ENCODE assay signal across 11 cellular contexts in the genomic region with DNA sequence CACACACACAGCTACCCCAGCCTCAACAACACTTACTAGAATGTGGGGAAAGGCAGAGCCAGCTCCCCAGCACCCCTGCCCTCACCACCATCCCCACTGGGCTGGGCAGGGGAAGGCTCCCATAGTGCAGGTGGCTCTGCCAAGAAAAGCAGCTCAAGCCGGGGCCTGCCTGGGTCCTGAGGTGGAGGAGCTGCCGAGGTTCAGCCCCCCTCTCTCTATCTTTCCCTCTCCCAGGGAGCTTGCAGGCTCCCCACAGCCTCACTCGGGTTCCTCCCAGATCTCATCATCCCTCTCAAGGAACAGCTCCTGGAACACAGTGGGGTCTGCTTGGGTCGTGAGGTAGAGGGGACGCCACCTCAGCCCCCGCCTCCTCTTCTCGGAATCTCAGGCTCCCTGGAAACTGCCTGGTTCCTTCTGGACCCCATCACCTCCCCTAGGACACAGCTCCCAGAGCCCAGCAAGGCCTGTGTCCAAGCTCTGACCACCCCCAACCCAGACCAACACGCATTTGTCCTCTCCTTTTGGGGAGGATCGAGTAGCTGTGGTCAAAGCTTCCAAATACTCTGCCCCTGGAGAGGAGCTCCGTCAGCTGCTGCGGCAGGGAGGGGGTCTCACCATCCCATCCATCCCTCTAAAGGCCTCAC. TPM values are rescaled to one million over a fixed set of nuclear protein-coding genes. Genes with fewer than 3 reads are reported as not detected.
A peak's percentile ranks its signal among the peaks of the same experiment; 100 is the strongest.
DNase-seq lines count a peak whose midpoint lies in the region; ATAC-seq, FAIRE-seq and TF ChIP-seq lines count a peak whose summit lies in the region.
"Had no signal": no experiment of that assay in that cellular context is flagged by ENCODE, and none has a peak within 500 bp of the region (broad histone marks: within the 10 kb centered on the region; RNA-seq: fewer than 3 reads in every experiment).

No MANE protein-coding gene starts in this region.

- POLR2A ChIA-PET in GM10248 (lab: Yijun Ruan, JAX): no interaction called here

- CTCF ChIA-PET in GM10248 (lab: Yijun Ruan, JAX): interaction anchor here (1.3 to 9.1 kb wide), 3 partner anchors 15 to 41 kb away, joined by 4 to 136 read pairs (median 16); partner anchors contain the start of genes S100A1 and S100A13

- H3K36me3 ChIP-seq in bronchial epithelial cell (ENCODE audit: control insufficient read depth, insufficient read depth, low read length): peaks cover 25% of the 10 kb centered on the region
- H3K36me3 ChIP-seq in kidney epithelial cell (ENCODE audit: control insufficient read depth, insufficient read depth, low read length): peaks cover 1% of the 10 kb centered on the region

- ATAC-seq in stimulated activated naive CD8-positive, alpha-beta T cell treated with anti-CD3 and anti-CD28 coated beads, Interleukin-15, amount 100 ng/mL, for 72 hours: no peak

- no peak for TF ChIP-seq POLR2A in GM12892 (IDR thresholded peaks at IDR 0.05; ENCODE audit: low read depth, low read length)

- no peaks in the 10 kb centered on the region for H3K9me3 Mint-ChIP-seq in stimulated activated naive CD8-positive, alpha-beta T cell treated with anti-CD3 and anti-CD28 coated beads, Interleukin-15, amount 100 ng/mL, for 72 hours

- TF ChIP-seq CTCF in GM10248 (IDR thresholded peaks at IDR 0.05; ENCODE audit: control extremely low read depth, extremely low read depth, low read depth, missing control alignments) (no peak), bronchial epithelial cell (IDR thresholded peaks at IDR 0.05; ENCODE audit: insufficient read depth, low read length, severe bottlenecking) (no peak), kidney epithelial cell (IDR thresholded peaks at IDR 0.05; ENCODE audit: insufficient read depth, low read length, poor library complexity, severe bottlenecking) (no peak)

- no peak overlapping the region for H3K4me3 Mint-ChIP-seq in stimulated activated naive CD8-positive, alpha-beta T cell treated with anti-CD3 and anti-CD28 coated beads, Interleukin-15, amount 100 ng/mL, for 72 hours

- no peaks in the 10 kb centered on the region for H3K4me1 Mint-ChIP-seq in stimulated activated naive CD8-positive, alpha-beta T cell treated with anti-CD3 and anti-CD28 coated beads, Interleukin-15, amount 100 ng/mL, for 72 hours

- peak; percentile 16 for DNase-seq in GM10248 (ENCODE audit: extremely low spot score)
- no peak for DNase-seq in bronchial epithelial cell (ENCODE audit: low read depth)
- no peak for DNase-seq in kidney epithelial cell (ENCODE audit: low read depth)
- DNase-seq in skeletal muscle cell (ENCODE audit: low read depth): no peak
- no peak for DNase-seq in stimulated activated naive CD8-positive, alpha-beta T cell treated with anti-CD3 and anti-CD28 coated beads, Interleukin-15, amount 100 ng/mL, for 72 hours
- DNase-seq in GM12892 (ENCODE audit: insufficient read length): no peak
- DNase-seq in NCI-H2227 (lab: John Stamatoyannopoulos, UW; ENCODE audit: unreplicated experiment): no peak
- no peak for DNase-seq in NCI-H187 (lab: John Stamatoyannopoulos, UW)
- DNase-seq: DMS53 had no signal

- no peak overlapping the region for H3K27ac Mint-ChIP-seq in stimulated activated naive CD8-positive, alpha-beta T cell treated with anti-CD3 and anti-CD28 coated beads, Interleukin-15, amount 100 ng/mL, for 72 hours

- no peak for FAIRE-seq in bronchial epithelial cell (lab: Jason Lieb, UNC)
- FAIRE-seq in GM12892 (lab: Jason Lieb, UNC): no peak
- FAIRE-seq: islet of Langerhans had no signal

- H3K27me3 Mint-ChIP-seq in stimulated activated naive CD8-positive, alpha-beta T cell treated with anti-CD3 and anti-CD28 coated beads, Interleukin-15, amount 100 ng/mL, for 72 hours: no peaks in the 10 kb centered on the region

- H3K27me3 ChIP-seq in bronchial epithelial cell (ENCODE audit: control insufficient read depth, insufficient read depth, low read length) (no peaks in the 10 kb centered on the region), kidney epithelial cell (ENCODE audit: control insufficient read depth, insufficient read depth, low read length) (no peaks in the 10 kb centered on the region)

- H3K4me3 ChIP-seq in bronchial epithelial cell (ENCODE audit: low read depth, low read length) (peak overlapping the region; percentile 88), kidney epithelial cell (ENCODE audit: low read depth, low read length) (peak overlapping the region; percentile 87), skeletal muscle cell (ENCODE audit: low read depth, low read length) (peak overlapping the region; percentile 71)

RNA-seq across cellular contexts. Expression of gene S100A16, which starts 0.7 kb away (rescaled TPM):
- total RNA-seq in bronchial epithelial cell (886 and 1,542 TPM in 2 replicates), kidney epithelial cell (480 and 499 TPM in 2 replicates)
- polyA plus RNA-seq in GM12892 (2012; ENCODE audit: missing spikeins): not detected

RNA-seq across cellular contexts. Expression of gene S100A14, which starts 3.9 kb away (rescaled TPM):
- total RNA-seq in bronchial epithelial cell (1,221 and 1,339 TPM in 2 replicates), kidney epithelial cell (4.2 and 4.4 TPM in 2 replicates)
- 1.5 TPM for polyA plus RNA-seq in GM12892 (2012; ENCODE audit: missing spikeins)
- total RNA-seq: RPMI7951 had no signal

RNA-seq across cellular contexts. Expression of gene S100A13, which starts 15.1 kb away (rescaled TPM):
- total RNA-seq in bronchial epithelial cell (44.5 and 69.8 TPM in 2 replicates), kidney epithelial cell (171 and 183 TPM in 2 replicates)
- 23.9 TPM for polyA plus RNA-seq in GM12892 (2012; ENCODE audit: missing spikeins)

RNA-seq across cellular contexts. Expression of gene S100A1, which starts 16.0 kb away (rescaled TPM):
- not detected in 2 replicates for total RNA-seq in bronchial epithelial cell
- 1.3 and 2.0 TPM in 2 replicates for total RNA-seq in kidney epithelial cell
- polyA plus RNA-seq in GM12892 (2012; ENCODE audit: missing spikeins): 0.53 TPM

RNA-seq across cellular contexts. Expression of gene CHTOP, which starts 21.6 kb away (rescaled TPM):
- total RNA-seq in bronchial epithelial cell (51.9 and 61.2 TPM in 2 replicates), kidney epithelial cell (54.8 and 58.1 TPM in 2 replicates)
- polyA plus RNA-seq in GM12892 (2012; ENCODE audit: missing spikeins): 40.1 TPM

Comparison
In these comparisons a context has a peak if more than half of its experiments do, and no peak if none do; other contexts are left out.
1. RNA of gene S100A14, which starts 3.9 kb away (total RNA-seq): 1,221 to 1,339 TPM in bronchial epithelial cell; 4.2 to 4.4 TPM in kidney epithelial cell; every median in the first group is over 100 times any median in the second.
2. Peak in every context shown above with its lines, with median percentiles within 50 percentile points of each other: H3K4me3 ChIP-seq.